In the genomic region with DNA sequence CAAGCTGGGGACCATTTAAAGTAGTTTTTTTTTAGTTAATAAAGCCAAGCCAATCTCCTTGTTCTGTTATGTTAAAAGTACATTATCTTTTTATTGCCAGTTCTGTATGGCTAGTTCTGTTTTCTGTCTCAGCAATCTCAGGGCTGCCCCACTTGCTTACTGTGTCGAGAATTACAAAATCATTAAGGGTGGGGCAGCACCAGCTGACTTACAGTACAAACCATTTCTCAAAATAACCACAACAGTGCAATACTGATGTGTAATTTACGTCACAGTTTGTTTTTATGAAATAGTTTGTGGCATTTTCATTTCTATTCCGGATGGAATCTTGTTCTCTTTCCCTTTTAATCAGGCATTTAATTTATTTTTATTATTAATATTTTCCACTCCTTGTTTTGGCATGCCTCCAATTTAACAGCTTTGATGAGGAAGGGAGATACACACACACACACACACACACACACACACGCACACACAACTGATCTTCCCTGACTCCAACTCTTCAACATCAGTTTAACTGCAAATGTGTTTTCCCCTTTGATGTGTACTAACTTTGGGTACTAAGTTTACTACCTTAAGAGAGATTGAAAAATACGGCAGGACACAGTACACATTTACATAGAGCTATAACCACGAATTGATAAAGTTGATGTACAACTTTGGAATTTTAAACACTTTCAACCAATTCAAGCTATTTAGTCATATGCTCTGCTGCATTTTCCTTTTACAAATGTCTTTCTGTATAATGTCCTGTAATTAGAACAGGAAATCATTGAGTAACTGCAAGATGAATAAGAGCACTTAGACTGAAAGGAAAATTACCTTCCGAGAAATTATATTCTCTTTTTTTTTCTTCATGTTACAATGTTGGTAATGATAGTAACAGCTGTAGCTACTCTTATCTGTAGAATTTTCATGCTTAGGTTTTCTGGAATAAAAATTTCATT, we compare ENCODE assay signal across 9 cellular contexts.
DNase-seq lines count a peak whose midpoint lies in the region; FAIRE-seq and TF ChIP-seq lines count a peak whose summit lies in the region.
"Had no signal": no experiment of that assay in that cellular context is flagged by ENCODE, and none has a peak within 500 bp of the region (broad histone marks: within the 10 kb centered on the region; RNA-seq: fewer than 3 reads in every experiment).

No MANE protein-coding gene starts in this region.

- peak overlapping the region; percentile 96 for H3K4me2 ChIP-seq in endothelial cell of umbilical vein (ENCODE audit: insufficient read depth, low read length)

- peak overlapping the region; percentile 94 for H3K27ac Mint-ChIP-seq in activated CD4-positive, alpha-beta T cell treated with anti-CD3 and anti-CD28 coated beads, Interleukin-2, amount 10 ng/mL, durations not matched to agents 7 days and 5 days

- intact Hi-C loops in endothelial cell of umbilical vein (cut with micrococcal nuclease) (loop anchor here (2.0 kb wide), 3 partner anchors 18 to 138 kb away; no protein-coding TSS in a partner anchor), ovary (cut with DNase I) (loop anchor here in 1 of 4 donors (10.0 kb wide), 1 partner anchor 88 kb away; the partner anchor contains the start of gene ARID5B)

- no peaks in the 10 kb centered on the region for H3K9me1 ChIP-seq in endothelial cell of umbilical vein (replicated peaks; ENCODE audit: control insufficient read depth, extremely low read depth, insufficient read depth, low read length)

- H3K9me3 ChIP-seq in endothelial cell of umbilical vein (replicated peaks; ENCODE audit: control insufficient read depth, insufficient read depth, low read length) (no peaks in the 10 kb centered on the region), ovary (no peaks in the 10 kb centered on the region)

- peaks cover 77% of the 10 kb centered on the region for H3K4me1 Mint-ChIP-seq in activated CD4-positive, alpha-beta T cell treated with anti-CD3 and anti-CD28 coated beads, Interleukin-2, amount 10 ng/mL, durations not matched to agents 7 days and 5 days

- H3K4me3 Mint-ChIP-seq in activated CD4-positive, alpha-beta T cell treated with anti-CD3 and anti-CD28 coated beads, Interleukin-2, amount 10 ng/mL, durations not matched to agents 7 days and 5 days: peak overlapping the region; percentile 66

- TF ChIP-seq CTCF in endothelial cell of umbilical vein (IDR thresholded peaks at IDR 0.05; ENCODE audit: extremely low read depth in 1 of 2, insufficient read depth in 1 of 2, low read depth in 1 of 2, low read length in 2 of 2) (no peak), ovary (IDR thresholded peaks at IDR 0.05) (no peak)

- peak overlapping the region; percentile 35 for H3K9ac ChIP-seq in endothelial cell of umbilical vein (replicated peaks; ENCODE audit: extremely low read depth, insufficient read depth, low read length)

- no peaks in the 10 kb centered on the region for H4K20me1 ChIP-seq in endothelial cell of umbilical vein (replicated peaks; ENCODE audit: control insufficient read depth, extremely low read depth, insufficient read depth, low read length)

- CTCF ChIA-PET in activated CD4-positive, alpha-beta T cell treated with anti-CD3 and anti-CD28 coated beads, Interleukin-2, amount 10 ng/mL, durations not matched to agents 7 days and 5 days (lab: Charles Lee): interaction anchor here (0.8 to 2.1 kb wide), 9 partner anchors 9 to 252 kb away, joined by 3 to 9 read pairs (median 4); no protein-coding TSS in a partner anchor
- CTCF ChIA-PET in endothelial cell of umbilical vein (lab: Charles Lee): interaction anchor here (0.7 to 2.2 kb wide), 13 partner anchors 10 to 1165 kb away, joined by 3 to 13 read pairs (median 3); no protein-coding TSS in a partner anchor

- no peaks in the 10 kb centered on the region for H3K79me2 ChIP-seq in endothelial cell of umbilical vein (ENCODE audit: control insufficient read depth, insufficient read depth, low read length)

- H3K36me3 ChIP-seq in endothelial cell of umbilical vein (ENCODE audit: control insufficient read depth in 2 of 2, extremely low read depth in 1 of 2, insufficient read depth in 2 of 2, low read length in 2 of 2): no peaks in the 10 kb centered on the region
- H3K36me3 ChIP-seq in ovary: no peaks in the 10 kb centered on the region

- H3K27me3 Mint-ChIP-seq in activated CD4-positive, alpha-beta T cell treated with anti-CD3 and anti-CD28 coated beads, Interleukin-2, amount 10 ng/mL, durations not matched to agents 7 days and 5 days: no peaks in the 10 kb centered on the region

- TF ChIP-seq EP300 in ovary (IDR thresholded peaks at IDR 0.05): peak; percentile 96

- peak; percentile 22 for DNase-seq in NCI-H1092 treated with DMSO at 0.1 percent for 48 hours (lab: John Stamatoyannopoulos, UW)
- DNase-seq in NCI-H1092 (lab: John Stamatoyannopoulos, UW): no peak
- DNase-seq in LHCN-M2 (ENCODE audit: low read depth): peak; percentile 88
- DNase-seq in activated CD4-positive, alpha-beta T cell treated with anti-CD3 and anti-CD28 coated beads, Interleukin-2, amount 10 ng/mL, durations not matched to agents 7 days and 5 days: peak; percentile 71
- peak; percentile 78 for DNase-seq in endothelial cell of umbilical vein (ENCODE audit: low read depth, low spot score)
- DNase-seq in ovary: peak in 3 of 5 donors; percentile 25 to 70 (median 37)
- no peak for DNase-seq in NCI-H2227 (lab: John Stamatoyannopoulos, UW; ENCODE audit: unreplicated experiment)
- DNase-seq in NCI-H82 treated with DMSO at 0.1 percent for 48 hours (lab: John Stamatoyannopoulos, UW; ENCODE audit: unreplicated experiment): no peak

- TF ChIP-seq POLR2A in endothelial cell of umbilical vein (IDR thresholded peaks at IDR 0.05; ENCODE audit: low read depth, low read length) (no peak), ovary (IDR thresholded peaks at IDR 0.05) (no peak)

- FAIRE-seq in endothelial cell of umbilical vein (lab: Jason Lieb, UNC): no peak
- FAIRE-seq: frontal cortex had no signal

- H3K27me3 ChIP-seq in endothelial cell of umbilical vein (ENCODE audit: control insufficient read depth in 2 of 2, insufficient read depth in 2 of 2, low read length in 2 of 2) (no peaks in the 10 kb centered on the region), ovary (no peaks in the 10 kb centered on the region)

- H3K27ac ChIP-seq in endothelial cell of umbilical vein (ENCODE audit: insufficient read depth, low read depth, low read length) (peak overlapping the region; percentile 50), ovary (no peak overlapping the region)

- H3K36me3 Mint-ChIP-seq in activated CD4-positive, alpha-beta T cell treated with anti-CD3 and anti-CD28 coated beads, Interleukin-2, amount 10 ng/mL, durations not matched to agents 7 days and 5 days (ENCODE audit: low read depth): peaks cover 52% of the 10 kb centered on the region

- POLR2A ChIA-PET in activated CD4-positive, alpha-beta T cell treated with anti-CD3 and anti-CD28 coated beads, Interleukin-2, amount 10 ng/mL, durations not matched to agents 7 days and 5 days (lab: Charles Lee): no interaction called here
- POLR2A ChIA-PET in endothelial cell of umbilical vein (lab: Charles Lee): interaction anchor here (1.0 to 1.4 kb wide), 2 partner anchors 33 to 94 kb away, joined by 5 to 10 read pairs; no protein-coding TSS in a partner anchor

- peak overlapping the region in 1 of 3 experiments; percentile 46 for H3K4me3 ChIP-seq in endothelial cell of umbilical vein (replicated peaks in 1 of 3; ENCODE audit: insufficient read depth in 1 of 3, low read depth in 1 of 3, low read length in 3 of 3)
- no peak overlapping the region for H3K4me3 ChIP-seq in ovary

- H3K9me3 Mint-ChIP-seq in activated CD4-positive, alpha-beta T cell treated with anti-CD3 and anti-CD28 coated beads, Interleukin-2, amount 10 ng/mL, durations not matched to agents 7 days and 5 days: peaks cover 6% of the 10 kb centered on the region

- H2AFZ ChIP-seq in endothelial cell of umbilical vein (ENCODE audit: low read depth, low read length): no peak overlapping the region

- WGBS in ovary, 3 donors: 6 to 10% (median 8%) methylated on average over 7 of the region's 7 CpGs

- BruUV-seq in endothelial cell of umbilical vein (replicated peaks; lab: Mats Ljungman, UMichigan): no TSS peak

- peaks cover 23% of the 10 kb centered on the region for H3K4me1 ChIP-seq in endothelial cell of umbilical vein (ENCODE audit: control insufficient read depth, extremely low read depth, insufficient read depth, low read length)
- peaks cover 8% of the 10 kb centered on the region for H3K4me1 ChIP-seq in ovary (ENCODE audit: insufficient read depth)

- dilution Hi-C loops in endothelial cell of umbilical vein (cut with MboI; ENCODE audit: extremely low pct_ligation_motif_present, low sequenced_read_pairs): no loop called here

TF ChIP-seq in endothelial cell of umbilical vein, 7 proteins besides CTCF, POLR2A, EP300 and RAD21:
- TF ChIP-seq FOS (IDR thresholded peaks at IDR 0.05; ENCODE audit: borderline replicate concordance, insufficient read depth, low read length): no peak
- TF ChIP-seq POLR2AphosphoS5 (IDR thresholded peaks at IDR 0.05; ENCODE audit: insufficient read depth, low read depth, low read length): no peak
- peak; percentile 13 for TF ChIP-seq GATA2 (IDR thresholded peaks at IDR 0.05; ENCODE audit: insufficient read depth, insufficient read length, low read depth, low read length)
- no peak for TF ChIP-seq JUN (IDR thresholded peaks at IDR 0.05; ENCODE audit: borderline replicate concordance, insufficient read depth, insufficient read length, low read depth)
TF ChIP-seq in endothelial cell of umbilical vein: peak in this region for 1.

Comparison
In these comparisons a context has a peak if more than half of its experiments do, and no peak if none do; other contexts are left out.
1. DNase-seq: peak in NCI-H1092 treated with DMSO at 0.1 percent for 48 hours (single experiment), LHCN-M2 (single experiment), activated CD4-positive, alpha-beta T cell treated with anti-CD3 and anti-CD28 coated beads, Interleukin-2, amount 10 ng/mL, durations not matched to agents 7 days and 5 days (single experiment), endothelial cell of umbilical vein (single experiment) and ovary (3 of 5); none in NCI-H1092 (single experiment), NCI-H2227 (single experiment) and NCI-H82 treated with DMSO at 0.1 percent for 48 hours (single experiment).